Comparison of ENCODE assay signal across 14 cellular contexts in the genomic region with DNA sequence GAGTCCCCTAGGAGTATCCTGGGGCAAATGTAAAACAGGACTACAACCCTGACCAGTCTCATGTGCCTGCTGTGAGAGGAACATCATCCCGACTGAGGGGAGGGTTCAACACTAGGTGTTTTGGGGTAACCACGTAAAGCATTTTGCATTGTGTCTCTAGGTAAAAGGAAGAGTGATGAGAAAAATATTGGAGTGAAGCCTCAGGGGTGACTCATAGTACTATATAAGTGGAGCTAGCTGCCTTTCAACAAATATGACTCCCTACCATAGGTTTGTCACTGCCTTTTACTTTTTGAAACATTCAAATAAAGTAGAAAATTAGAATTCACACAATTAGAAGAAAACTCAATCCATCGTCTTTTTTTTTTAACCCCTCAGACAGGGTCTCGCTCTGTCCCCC. TPM values are rescaled to one million over a fixed set of nuclear protein-coding genes. Genes with fewer than 3 reads are reported as not detected.
A peak's percentile ranks its signal among the peaks of the same experiment; 100 is the strongest.
DNase-seq lines count a peak whose midpoint lies in the region; ATAC-seq, FAIRE-seq and TF ChIP-seq lines count a peak whose summit lies in the region.
"Had no signal": no experiment of that assay in that cellular context is flagged by ENCODE, and none has a peak within 500 bp of the region (broad histone marks: within the 10 kb centered on the region; RNA-seq: fewer than 3 reads in every experiment).

No MANE protein-coding gene starts in this region.

- peak; percentile 23 for FAIRE-seq in keratinocyte (lab: Jason Lieb, UNC)

- peaks cover 35% of the 10 kb centered on the region for H3K4me1 ChIP-seq in keratinocyte (ENCODE audit: control insufficient read depth, extremely low read depth, insufficient read depth, low read length)
- H3K4me1 ChIP-seq in transverse colon = peaks cover 10 to 33% (median 22%) of the 10 kb centered on the region in 4 donors

- H3K4me3 Mint-ChIP-seq in activated CD4-positive, alpha-beta T cell treated with anti-CD3 and anti-CD28 coated beads, Interleukin-2, amount 10 ng/mL, durations not matched to agents 7 days and 5 days = no peak overlapping the region
- H3K4me3 Mint-ChIP-seq in type B pancreatic cell = peak overlapping the region; percentile 59

- no peak overlapping the region for H3K4me3 ChIP-seq in keratinocyte (ENCODE audit: control insufficient read depth in 2 of 3, extremely low read depth in 1 of 3, insufficient read depth in 2 of 3, low read depth in 1 of 3, low read length in 3 of 3)
- no peak overlapping the region for H3K4me3 ChIP-seq in transverse colon

- H3K4me2 ChIP-seq in keratinocyte (ENCODE audit: control insufficient read depth, extremely low read depth, insufficient read depth, low read depth, low read length) = peak overlapping the region; percentile 42

- no peaks in the 10 kb centered on the region for H3K9me3 Mint-ChIP-seq in activated CD4-positive, alpha-beta T cell treated with anti-CD3 and anti-CD28 coated beads, Interleukin-2, amount 10 ng/mL, durations not matched to agents 7 days and 5 days
- no peaks in the 10 kb centered on the region for H3K9me3 Mint-ChIP-seq in type B pancreatic cell
- H3K9me3 Mint-ChIP-seq: brain had no signal

- H3K9me3 ChIP-seq in keratinocyte (ENCODE audit: control insufficient read depth, low read depth, low read length) = no peaks in the 10 kb centered on the region
- no peaks in the 10 kb centered on the region for H3K9me3 ChIP-seq in transverse colon

- dilution Hi-C loops in keratinocyte (cut with MboI; ENCODE audit: extremely low pct_ligation_motif_present, low sequenced_read_pairs) = no loop called here

- CTCF ChIA-PET in activated CD4-positive, alpha-beta T cell treated with anti-CD3 and anti-CD28 coated beads, Interleukin-2, amount 10 ng/mL, durations not matched to agents 7 days and 5 days (lab: Charles Lee) = interaction anchor here (0.6 to 9.9 kb wide), 8 partner anchors 9 to 1343 kb away, joined by 3 to 212 read pairs (median 6); no protein-coding TSS in a partner anchor

- 89 to 93% methylated on average over 4 of the region's 4 CpGs for WGBS in transverse colon (ENCODE audit: low coverage in 1 of 2), 2 donors

- peaks cover 56% of the 10 kb centered on the region for H3K4me1 Mint-ChIP-seq in activated CD4-positive, alpha-beta T cell treated with anti-CD3 and anti-CD28 coated beads, Interleukin-2, amount 10 ng/mL, durations not matched to agents 7 days and 5 days
- H3K4me1 Mint-ChIP-seq in type B pancreatic cell (ENCODE audit: unreplicated experiment) = peaks cover 17% of the 10 kb centered on the region

- no peaks in the 10 kb centered on the region for H3K27me3 Mint-ChIP-seq in activated CD4-positive, alpha-beta T cell treated with anti-CD3 and anti-CD28 coated beads, Interleukin-2, amount 10 ng/mL, durations not matched to agents 7 days and 5 days
- no peaks in the 10 kb centered on the region for H3K27me3 Mint-ChIP-seq in type B pancreatic cell

- peak overlapping the region; percentile 69 for H3K27ac Mint-ChIP-seq in activated CD4-positive, alpha-beta T cell treated with anti-CD3 and anti-CD28 coated beads, Interleukin-2, amount 10 ng/mL, durations not matched to agents 7 days and 5 days
- peak overlapping the region; percentile 79 for H3K27ac Mint-ChIP-seq in type B pancreatic cell

- peaks cover 0 to 1% of the 10 kb centered on the region in 2 experiments for H3K36me3 ChIP-seq in keratinocyte (ENCODE audit: control insufficient read depth in 2 of 2, extremely low read depth in 1 of 2, insufficient read depth in 2 of 2, low read length in 2 of 2)
- no peaks in the 10 kb centered on the region for H3K36me3 ChIP-seq in transverse colon

- H2AFZ ChIP-seq in keratinocyte (ENCODE audit: control insufficient read depth, low read length) = no peak overlapping the region

- H3K27ac ChIP-seq in keratinocyte (ENCODE audit: control insufficient read depth, insufficient read depth, low read length) (no peak overlapping the region), transverse colon (no peak overlapping the region)

- H3K9me1 ChIP-seq in keratinocyte (ENCODE audit: control insufficient read depth, extremely low read depth, insufficient read depth, low read length) = peaks cover 3% of the 10 kb centered on the region

- no peak for TF ChIP-seq EP300 in transverse colon (IDR thresholded peaks at IDR 0.05; ENCODE audit: low read depth)

- intact Hi-C loops in transverse colon (cut with DNase I; ENCODE audit: low total_unique reads) = no loop called here

- peaks cover 14% of the 10 kb centered on the region for H3K36me3 Mint-ChIP-seq in activated CD4-positive, alpha-beta T cell treated with anti-CD3 and anti-CD28 coated beads, Interleukin-2, amount 10 ng/mL, durations not matched to agents 7 days and 5 days (ENCODE audit: low read depth)
- peaks cover 2% of the 10 kb centered on the region for H3K36me3 Mint-ChIP-seq in type B pancreatic cell
- H3K36me3 Mint-ChIP-seq: brain had no signal

- peaks cover 7% of the 10 kb centered on the region for H3K79me2 ChIP-seq in keratinocyte (ENCODE audit: control insufficient read depth, insufficient read depth, low read length)

- in situ Hi-C loops in transverse colon (cut with MboI; ENCODE audit: low pct_ligation_motif_present in 1 of 4, low pct_unique_long_range_greater_than_20kb in 1 of 4, low sequenced_read_pairs in 3 of 4) = loop anchor here in 1 of 4 donors (25.0 kb wide), 1 partner anchor 210 kb away; no protein-coding TSS in a partner anchor

- no peak for TF ChIP-seq POLR2A in transverse colon (IDR thresholded peaks at IDR 0.05)

- TF ChIP-seq CTCF in keratinocyte (optimal IDR thresholded peaks at IDR 0.05 in 1 of 3, IDR thresholded peaks at IDR 0.05 in 1 of 3, conservative IDR thresholded peaks at IDR 0.05 in 1 of 3; ENCODE audit: extremely low read depth in 1 of 3, insufficient read depth in 2 of 3, low read length in 3 of 3) (no peak), type B pancreatic cell (conservative IDR thresholded peaks at IDR 0.05) (no peak), transverse colon (IDR thresholded peaks at IDR 0.05) (no peak)

- ATAC-seq in SK-N-SH treated with all-trans-retinoic acid at 6 μM for 48 hours (0 out of 3 replicates have a peak, but pooled peaks have one; percentile 15), GM18909 (IDR thresholded peaks at IDR 0.05; ENCODE audit: poor library complexity, unreplicated experiment) (no peak)
- ATAC-seq: sciatic nerve had no signal

- H4K20me1 ChIP-seq in keratinocyte (ENCODE audit: control insufficient read depth, extremely low read depth, insufficient read depth, low read length) = no peaks in the 10 kb centered on the region

- POLR2A ChIA-PET in activated CD4-positive, alpha-beta T cell treated with anti-CD3 and anti-CD28 coated beads, Interleukin-2, amount 10 ng/mL, durations not matched to agents 7 days and 5 days (lab: Charles Lee) = interaction anchor here (0.7 kb wide), 1 partner anchor 39 kb away, joined by 10 read pairs; no protein-coding TSS in a partner anchor

- H3K27me3 ChIP-seq in keratinocyte (ENCODE audit: control insufficient read depth, extremely low read depth, insufficient read depth, low read length) (no peaks in the 10 kb centered on the region), transverse colon (no peaks in the 10 kb centered on the region)

- no peak for DNase-seq in activated CD4-positive, alpha-beta T cell treated with anti-CD3 and anti-CD28 coated beads, Interleukin-2, amount 10 ng/mL, durations not matched to agents 7 days and 5 days
- no peak for DNase-seq in activated CD4-positive, alpha-beta T cell treated with anti-CD3 and anti-CD28 coated beads, Interleukin-2, amount 50 U/mL, for 48 hours
- DNase-seq in keratinocyte (ENCODE audit: low read depth, low spot score) = no peak
- DNase-seq in type B pancreatic cell (ENCODE audit: extremely low spot score, unreplicated experiment) = no peak
- DNase-seq in transverse colon = no peak
- DNase-seq in cerebellum (ENCODE audit: low spot score) = no peak
- DNase-seq: activated CD4-positive, alpha-beta T cell treated with anti-CD3 and anti-CD28 coated beads for 1 hour; head of caudate nucleus; NCI-H1092; SW 1271 had no signal

- H3K9ac ChIP-seq in keratinocyte (ENCODE audit: control insufficient read depth, extremely low read depth, insufficient read depth, low read length) = no peak overlapping the region

TF ChIP-seq in SK-N-SH treated with all-trans-retinoic acid at 6 μM for 48 hours, 23 proteins besides CTCF, POLR2A, EP300 and RAD21 (continues in another document):
- TF ChIP-seq ZNF8 (CRISPR knock-in tag; IDR thresholded peaks at IDR 0.05) (no peak), PPARA (CRISPR knock-in tag; IDR thresholded peaks at IDR 0.05; ENCODE audit: borderline replicate concordance) (no peak), ZNF70 (CRISPR knock-in tag; IDR thresholded peaks at IDR 0.05) (no peak)

RNA-seq across cellular contexts. Expression of gene CAMK2G, which starts 2.6 kb away (rescaled TPM):
- 10 to 100 TPM; 54.4 to 55.8 TPM for total RNA-seq in activated CD4-positive, alpha-beta T cell treated with anti-CD3 and anti-CD28 coated beads, Interleukin-2, amount 10 ng/mL, durations not matched to agents 7 days and 5 days
- polyA plus RNA-seq in keratinocyte = 17.6 to 25.3 TPM (median 23.0 TPM) in 3 replicates
- 11.7 TPM for polyA plus RNA-seq in keratinocyte (2011; ENCODE audit: low read depth)
- 18.6 and 20.2 TPM in 2 replicates for polyA plus RNA-seq in keratinocyte (2011; cell fraction: cytosol; rRNA removed)
- 38.4 and 39.1 TPM in 2 replicates for polyA plus RNA-seq in keratinocyte (2011; cell fraction: nucleus; rRNA removed)
- 14.0 and 17.3 TPM in 2 replicates for polyA plus RNA-seq in keratinocyte (2012; ENCODE audit: low replicate concordance)
- polyA minus RNA-seq in keratinocyte = 22.8 to 26.1 TPM (median 24.6 TPM) in 3 replicates
- polyA minus RNA-seq in keratinocyte (2011; cell fraction: cytosol; rRNA and poly(A)+ RNA removed) = 16.7 TPM
- polyA minus RNA-seq in keratinocyte (2011; cell fraction: nucleus; rRNA and poly(A)+ RNA removed) = 14.7 and 26.5 TPM in 2 replicates
- total RNA-seq in type B pancreatic cell (ENCODE audit: low replicate concordance) (24.9 and 27.5 TPM in 2 replicates), transverse colon (100 to 1,000 TPM in 1 of 4 donors, 10 to 100 TPM in 3; 72.0 to 131 (median 83.0) TPM), cerebellum (35.9 TPM)

RNA-seq across cellular contexts. Expression of gene PLAU, which starts 34.0 kb away (rescaled TPM):
- under 1 TPM; 0.89 to 0.96 TPM for total RNA-seq in activated CD4-positive, alpha-beta T cell treated with anti-CD3 and anti-CD28 coated beads, Interleukin-2, amount 10 ng/mL, durations not matched to agents 7 days and 5 days
- 201 to 814 TPM (median 262 TPM) in 3 replicates for polyA plus RNA-seq in keratinocyte
- polyA plus RNA-seq in keratinocyte (2011; ENCODE audit: low read depth) = 59.9 TPM
- polyA plus RNA-seq in keratinocyte (2011; cell fraction: cytosol; rRNA removed) = 297 TPM in 2 replicates
- polyA plus RNA-seq in keratinocyte (2011; cell fraction: nucleus; rRNA removed) = 1,104 and 1,132 TPM in 2 replicates
- polyA plus RNA-seq in keratinocyte (2012; ENCODE audit: low replicate concordance) = 156 and 573 TPM in 2 replicates
- polyA minus RNA-seq in keratinocyte = 168 to 577 TPM (median 210 TPM) in 3 replicates
- polyA minus RNA-seq in keratinocyte (2011; cell fraction: cytosol; rRNA and poly(A)+ RNA removed) = 183 TPM
- 350 and 521 TPM in 2 replicates for polyA minus RNA-seq in keratinocyte (2011; cell fraction: nucleus; rRNA and poly(A)+ RNA removed)
- 3.5 and 5.5 TPM in 2 replicates for total RNA-seq in type B pancreatic cell (ENCODE audit: low replicate concordance)
- 1 to 10 TPM in 3 of 4 donors, under 1 TPM in 1; 0.75 to 8.0 (median 2.3) TPM for total RNA-seq in transverse colon
- total RNA-seq in cerebellum = 1.00 TPM
